ENCODE assay signal across 2 cellular contexts in genomic region chr4:185872747-185873380, GRCh38.
TF ChIP-seq lines count a peak whose summit lies in the region.

No MANE protein-coding gene starts in this region.

TF ChIP-seq in HCT116, 20 proteins besides CTCF, POLR2A, EP300 and RAD21 (continued from another document):
- no peak for TF ChIP-seq CEBPB (IDR thresholded peaks at IDR 0.05; ENCODE audit: low read depth)
- TF ChIP-seq, protein P1, sequence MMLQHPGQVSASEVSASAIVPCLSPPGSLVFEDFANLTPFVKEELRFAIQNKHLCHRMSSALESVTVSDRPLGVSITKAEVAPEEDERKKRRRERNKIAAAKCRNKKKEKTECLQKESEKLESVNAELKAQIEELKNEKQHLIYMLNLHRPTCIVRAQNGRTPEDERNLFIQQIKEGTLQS (IDR thresholded peaks at IDR 0.05): no peak

TF ChIP-seq in H1, 55 proteins besides CTCF, POLR2A, EP300 and RAD21 (continued from another document):
- TF ChIP-seq RBBP5 (IDR thresholded peaks at IDR 0.05; ENCODE audit: borderline replicate concordance, low read depth, low read length) (no peak), SP1 (IDR thresholded peaks at IDR 0.05; ENCODE audit: low read depth, low read length) (no peak), EZH2 (IDR thresholded peaks at IDR 0.05; ENCODE audit: low read depth, low read length, severe bottlenecking) (no peak), HDAC6 (IDR thresholded peaks at IDR 0.05; ENCODE audit: low read depth, low read length) (no peak), KDM5A (IDR thresholded peaks at IDR 0.05; ENCODE audit: low read length) (no peak), JUND (IDR thresholded peaks at IDR 0.05; ENCODE audit: low read length) (no peak), EGR1 (IDR thresholded peaks at IDR 0.05; ENCODE audit: borderline replicate concordance, low read depth, low read length) (no peak), POU5F1 (IDR thresholded peaks at IDR 0.05; ENCODE audit: low read depth, low read length) (no peak)
- TF ChIP-seq, protein P2, sequence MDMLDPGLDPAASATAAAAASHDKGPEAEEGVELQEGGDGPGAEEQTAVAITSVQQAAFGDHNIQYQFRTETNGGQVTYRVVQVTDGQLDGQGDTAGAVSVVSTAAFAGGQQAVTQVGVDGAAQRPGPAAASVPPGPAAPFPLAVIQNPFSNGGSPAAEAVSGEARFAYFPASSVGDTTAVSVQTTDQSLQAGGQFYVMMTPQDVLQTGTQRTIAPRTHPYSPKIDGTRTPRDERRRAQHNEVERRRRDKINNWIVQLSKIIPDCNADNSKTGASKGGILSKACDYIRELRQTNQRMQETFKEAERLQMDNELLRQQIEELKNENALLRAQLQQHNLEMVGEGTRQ (IDR thresholded peaks at IDR 0.05; ENCODE audit: low read length): no peak
